ENCODE assay signal across 12 cellular contexts in the genomic region with DNA sequence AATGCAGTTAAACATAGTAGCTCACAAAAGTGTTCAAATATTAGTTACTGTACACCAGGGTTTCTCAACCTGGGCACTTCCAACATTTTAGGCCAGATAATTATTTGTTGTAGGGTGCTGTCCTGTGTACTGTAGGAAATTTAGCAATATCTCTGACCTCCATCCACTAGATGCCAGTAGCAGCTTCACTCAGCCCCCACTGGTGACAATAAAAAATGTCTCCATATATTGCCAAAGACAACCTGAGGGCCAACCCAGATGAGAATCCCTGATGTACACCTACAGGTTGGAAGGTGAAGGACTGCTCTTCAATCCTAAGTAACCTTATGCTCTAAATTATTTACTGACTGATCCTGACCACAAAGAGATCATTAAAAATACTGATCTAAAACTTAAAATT. TPM values are rescaled to one million over a fixed set of nuclear protein-coding genes. Genes with fewer than 3 reads are reported as not detected.
DNase-seq lines count a peak whose midpoint lies in the region; ATAC-seq lines count a peak whose summit lies in the region.
"Had no signal": no experiment of that assay in that cellular context is flagged by ENCODE, and none has a peak within 500 bp of the region (broad histone marks: within the 10 kb centered on the region; RNA-seq: fewer than 3 reads in every experiment).

No MANE protein-coding gene starts in this region.

- peaks cover 34% of the 10 kb centered on the region for H3K79me2 ChIP-seq in Karpas-422 (ENCODE audit: low read length)

- DNase-seq in activated CD8-positive, alpha-beta memory T cell treated with anti-CD3 and anti-CD28 coated beads, Interleukin-2, amount 10 ng/mL, durations not matched to agents 7 days and 5 days, result no peak
- no peak for DNase-seq in activated CD8-positive, alpha-beta memory T cell treated with anti-CD3 and anti-CD28 coated beads for 24 hours
- DNase-seq in Karpas-422, result peak; percentile 74
- DNase-seq in activated CD8-positive, alpha-beta T cell treated with anti-CD3 and anti-CD28 coated beads, Interleukin-2, amount 10 ng/mL, durations not matched to agents 7 days and 5 days, result peak; percentile 29
- no peak for DNase-seq in stimulated activated naive B cell treated with anti-CD40 and anti-IgM and Interleukin-4, amounts not matched to agents 10 μg/mL and 1 μg/mL and 100 μg/mL, for 72 hours
- no peak for DNase-seq in NCI-H146 treated with DMSO at 0.1 percent for 48 hours (lab: John Stamatoyannopoulos, UW; ENCODE audit: unreplicated experiment)
- no peak for DNase-seq in GM19240 (ENCODE audit: insufficient read length, low spot score)
- DNase-seq in NCI-H1092 (lab: John Stamatoyannopoulos, UW), result no peak
- DNase-seq: aorta; NCI-H1048; stimulated activated CD4-positive, alpha-beta T cell treated with anti-CD3 and anti-CD28 coated beads, Interleukin-4, amount 100 ng/mL, for 24 hours; T1000 had no signal

- H3K9me3 Mint-ChIP-seq in activated CD8-positive, alpha-beta memory T cell treated with anti-CD3 and anti-CD28 coated beads, Interleukin-2, amount 10 ng/mL, durations not matched to agents 7 days and 5 days (ENCODE audit: low read depth), result no peaks in the 10 kb centered on the region
- no peaks in the 10 kb centered on the region for H3K9me3 Mint-ChIP-seq in activated CD8-positive, alpha-beta T cell treated with anti-CD3 and anti-CD28 coated beads, Interleukin-2, amount 10 ng/mL, durations not matched to agents 7 days and 5 days (ENCODE audit: insufficient read depth)
- H3K9me3 Mint-ChIP-seq in stimulated activated naive B cell treated with anti-CD40 and anti-IgM and Interleukin-4, amounts not matched to agents 10 μg/mL and 1 μg/mL and 100 μg/mL, for 72 hours, result no peaks in the 10 kb centered on the region

- H2AFZ ChIP-seq in Karpas-422 (ENCODE audit: low read length), result no peak overlapping the region

- ATAC-seq in activated CD8-positive, alpha-beta memory T cell treated with anti-CD3 and anti-CD28 coated beads, Interleukin-2, amount 10 ng/mL, durations not matched to agents 7 days and 5 days, result peak; percentile 55
- peak; percentile 69 for ATAC-seq in activated CD8-positive, alpha-beta T cell treated with anti-CD3 and anti-CD28 coated beads, Interleukin-2, amount 10 ng/mL, durations not matched to agents 7 days and 5 days
- ATAC-seq in stimulated activated naive B cell treated with anti-CD40 and anti-IgM and Interleukin-4, amounts not matched to agents 10 μg/mL and 1 μg/mL and 100 μg/mL, for 72 hours (replicated peaks), result peak; percentile 29 to 45

- H3K4me2 ChIP-seq in Karpas-422 (ENCODE audit: low read depth, low read length, poor library complexity, severe bottlenecking), result no peak overlapping the region

- peaks cover 52% of the 10 kb centered on the region for H3K36me3 ChIP-seq in Karpas-422 (ENCODE audit: insufficient read depth, low read length)

- H3K4me3 ChIP-seq in Karpas-422 (ENCODE audit: low read length), result no peak overlapping the region

- CTCF ChIA-PET in activated CD8-positive, alpha-beta memory T cell treated with anti-CD3 and anti-CD28 coated beads, Interleukin-2, amount 10 ng/mL, durations not matched to agents 7 days and 5 days (lab: Charles Lee), result no interaction called here
- CTCF ChIA-PET in activated CD8-positive, alpha-beta T cell treated with anti-CD3 and anti-CD28 coated beads, Interleukin-2, amount 10 ng/mL, durations not matched to agents 7 days and 5 days (lab: Charles Lee), result interaction anchor here (0.7 kb wide), 2 partner anchors 108 to 233 kb away, joined by 3 read pairs; no protein-coding TSS in a partner anchor

- H3K27ac ChIP-seq in Karpas-422 (ENCODE audit: low read length), result no peak overlapping the region

- no peaks in the 10 kb centered on the region for H3K27me3 Mint-ChIP-seq in activated CD8-positive, alpha-beta memory T cell treated with anti-CD3 and anti-CD28 coated beads, Interleukin-2, amount 10 ng/mL, durations not matched to agents 7 days and 5 days
- H3K27me3 Mint-ChIP-seq in activated CD8-positive, alpha-beta T cell treated with anti-CD3 and anti-CD28 coated beads, Interleukin-2, amount 10 ng/mL, durations not matched to agents 7 days and 5 days (ENCODE audit: low read depth), result no peaks in the 10 kb centered on the region
- H3K27me3 Mint-ChIP-seq in stimulated activated naive B cell treated with anti-CD40 and anti-IgM and Interleukin-4, amounts not matched to agents 10 μg/mL and 1 μg/mL and 100 μg/mL, for 72 hours, result no peaks in the 10 kb centered on the region

- H3K9me2 ChIP-seq in Karpas-422 (replicated peaks; ENCODE audit: insufficient read depth, low read length), result no peaks in the 10 kb centered on the region

- peaks cover 44% of the 10 kb centered on the region for H3K36me3 Mint-ChIP-seq in activated CD8-positive, alpha-beta memory T cell treated with anti-CD3 and anti-CD28 coated beads, Interleukin-2, amount 10 ng/mL, durations not matched to agents 7 days and 5 days
- H3K36me3 Mint-ChIP-seq in activated CD8-positive, alpha-beta T cell treated with anti-CD3 and anti-CD28 coated beads, Interleukin-2, amount 10 ng/mL, durations not matched to agents 7 days and 5 days (ENCODE audit: low read depth), result peaks cover 48% of the 10 kb centered on the region
- H3K36me3 Mint-ChIP-seq in stimulated activated naive B cell treated with anti-CD40 and anti-IgM and Interleukin-4, amounts not matched to agents 10 μg/mL and 1 μg/mL and 100 μg/mL, for 72 hours, result peaks cover 29 to 54% of the 10 kb centered on the region in 2 donors

- no peak overlapping the region for H3K27ac Mint-ChIP-seq in activated CD8-positive, alpha-beta memory T cell treated with anti-CD3 and anti-CD28 coated beads, Interleukin-2, amount 10 ng/mL, durations not matched to agents 7 days and 5 days
- H3K27ac Mint-ChIP-seq in activated CD8-positive, alpha-beta T cell treated with anti-CD3 and anti-CD28 coated beads, Interleukin-2, amount 10 ng/mL, durations not matched to agents 7 days and 5 days, result no peak overlapping the region
- no peak overlapping the region for H3K27ac Mint-ChIP-seq in stimulated activated naive B cell treated with anti-CD40 and anti-IgM and Interleukin-4, amounts not matched to agents 10 μg/mL and 1 μg/mL and 100 μg/mL, for 72 hours

- H3K27me3 ChIP-seq in Karpas-422 (ENCODE audit: low read length), result no peaks in the 10 kb centered on the region

- H3K4me3 Mint-ChIP-seq in activated CD8-positive, alpha-beta memory T cell treated with anti-CD3 and anti-CD28 coated beads, Interleukin-2, amount 10 ng/mL, durations not matched to agents 7 days and 5 days, result no peak overlapping the region
- H3K4me3 Mint-ChIP-seq in activated CD8-positive, alpha-beta T cell treated with anti-CD3 and anti-CD28 coated beads, Interleukin-2, amount 10 ng/mL, durations not matched to agents 7 days and 5 days, result no peak overlapping the region
- H3K4me3 Mint-ChIP-seq in stimulated activated naive B cell treated with anti-CD40 and anti-IgM and Interleukin-4, amounts not matched to agents 10 μg/mL and 1 μg/mL and 100 μg/mL, for 72 hours, result no peak overlapping the region

- H3K9me3 ChIP-seq in Karpas-422 (ENCODE audit: low read length), result no peaks in the 10 kb centered on the region

- H4K20me1 ChIP-seq in Karpas-422 (ENCODE audit: insufficient read depth, low read depth, low read length), result no peaks in the 10 kb centered on the region

- H3K4me1 ChIP-seq in Karpas-422 (ENCODE audit: low read length), result peaks cover 26% of the 10 kb centered on the region

- POLR2A ChIA-PET in activated CD8-positive, alpha-beta T cell treated with anti-CD3 and anti-CD28 coated beads, Interleukin-2, amount 10 ng/mL, durations not matched to agents 7 days and 5 days (lab: Charles Lee), result interaction anchor here (0.6 kb wide), 1 partner anchor 103 kb away, joined by 3 read pairs; no protein-coding TSS in a partner anchor

- H3K9ac ChIP-seq in Karpas-422 (ENCODE audit: low read length), result no peak overlapping the region

- no peaks in the 10 kb centered on the region for H3K4me1 Mint-ChIP-seq in activated CD8-positive, alpha-beta memory T cell treated with anti-CD3 and anti-CD28 coated beads, Interleukin-2, amount 10 ng/mL, durations not matched to agents 7 days and 5 days
- no peaks in the 10 kb centered on the region for H3K4me1 Mint-ChIP-seq in activated CD8-positive, alpha-beta T cell treated with anti-CD3 and anti-CD28 coated beads, Interleukin-2, amount 10 ng/mL, durations not matched to agents 7 days and 5 days (ENCODE audit: low read depth)
- peaks cover 0 to 6% of the 10 kb centered on the region in 2 donors for H3K4me1 Mint-ChIP-seq in stimulated activated naive B cell treated with anti-CD40 and anti-IgM and Interleukin-4, amounts not matched to agents 10 μg/mL and 1 μg/mL and 100 μg/mL, for 72 hours

RNA-seq across cellular contexts. Expression of gene DCUN1D1, which starts 32.4 kb away (rescaled TPM):
- 10 to 100 TPM; 54.6 to 65.0 TPM for total RNA-seq in activated CD8-positive, alpha-beta memory T cell treated with anti-CD3 and anti-CD28 coated beads, Interleukin-2, amount 10 ng/mL, durations not matched to agents 7 days and 5 days
- total RNA-seq in Karpas-422 (2014; rRNA removed; shearing (Covaris generic); ENCODE audit: low replicate concordance), result 24.1 and 70.1 TPM in 2 replicates
- 10 to 100 TPM; 80.8 to 84.5 TPM for total RNA-seq in activated CD8-positive, alpha-beta T cell treated with anti-CD3 and anti-CD28 coated beads, Interleukin-2, amount 10 ng/mL, durations not matched to agents 7 days and 5 days

Comparison
In these comparisons a context has a peak if more than half of its experiments do, and no peak if none do; other contexts are left out.
1. DNase-seq: peak in Karpas-422 (single experiment) and activated CD8-positive, alpha-beta T cell treated with anti-CD3 and anti-CD28 coated beads, Interleukin-2, amount 10 ng/mL, durations not matched to agents 7 days and 5 days (single experiment); none in activated CD8-positive, alpha-beta memory T cell treated with anti-CD3 and anti-CD28 coated beads, Interleukin-2, amount 10 ng/mL, durations not matched to agents 7 days and 5 days (single experiment), activated CD8-positive, alpha-beta memory T cell treated with anti-CD3 and anti-CD28 coated beads for 24 hours (single experiment), stimulated activated naive B cell treated with anti-CD40 and anti-IgM and Interleukin-4, amounts not matched to agents 10 μg/mL and 1 μg/mL and 100 μg/mL, for 72 hours (single experiment), NCI-H146 treated with DMSO at 0.1 percent for 48 hours (single experiment), GM19240 (single experiment) and NCI-H1092 (single experiment).
2. Peak in every context shown above with its lines, with median percentiles within 50 percentile points of each other: ATAC-seq.